2 cellular contexts compared by ENCODE assay signal in the genomic region with DNA sequence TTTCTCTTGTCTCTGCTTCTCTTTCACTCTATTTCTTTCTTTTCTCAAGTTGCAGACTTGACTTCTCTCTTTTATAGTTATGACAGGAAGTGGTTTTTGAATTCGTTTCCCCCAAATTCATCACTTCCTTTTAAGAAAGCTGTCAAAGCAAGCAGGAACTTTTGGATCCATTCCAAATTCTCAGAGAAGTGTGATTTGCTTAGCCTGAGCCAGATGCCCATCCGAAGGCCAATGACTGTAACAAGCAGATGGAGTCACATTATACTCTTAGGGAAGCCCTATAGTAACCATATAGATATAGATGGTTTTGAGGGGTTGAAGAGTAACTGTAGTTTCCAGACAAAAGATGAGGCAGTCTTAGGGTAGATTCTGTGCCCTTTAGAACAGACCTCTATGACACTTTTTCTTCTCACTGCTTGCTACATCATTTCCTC.
TF ChIP-seq lines count a peak whose summit lies in the region.

No MANE protein-coding gene starts in this region.

TF ChIP-seq in H1, 55 proteins besides CTCF, POLR2A, EP300 and RAD21:
- TF ChIP-seq ASH2L (IDR thresholded peaks at IDR 0.05; ENCODE audit: low read length) (no peak), KDM5A (IDR thresholded peaks at IDR 0.05; ENCODE audit: low read length) (no peak), BRCA1 (IDR thresholded peaks at IDR 0.05; ENCODE audit: low read depth, low read length) (no peak), SP2 (IDR thresholded peaks at IDR 0.05; ENCODE audit: low read length) (no peak), CHD1 (IDR thresholded peaks at IDR 0.05; ENCODE audit: low read depth, low read length) (no peak), MAFK (IDR thresholded peaks at IDR 0.05; ENCODE audit: low read depth, low read length) (no peak), CTBP2 (IDR thresholded peaks at IDR 0.05; ENCODE audit: borderline replicate concordance, insufficient read depth, insufficient read length, low read length) (no peak), PHF8 (conservative IDR thresholded peaks at IDR 0.05; ENCODE audit: low read depth, low read length) (no peak), CBX5 (IDR thresholded peaks at IDR 0.05; ENCODE audit: low read depth, low read length) (no peak), SP1 (IDR thresholded peaks at IDR 0.05; ENCODE audit: low read depth, low read length) (no peak)
- TF ChIP-seq, protein P1, sequence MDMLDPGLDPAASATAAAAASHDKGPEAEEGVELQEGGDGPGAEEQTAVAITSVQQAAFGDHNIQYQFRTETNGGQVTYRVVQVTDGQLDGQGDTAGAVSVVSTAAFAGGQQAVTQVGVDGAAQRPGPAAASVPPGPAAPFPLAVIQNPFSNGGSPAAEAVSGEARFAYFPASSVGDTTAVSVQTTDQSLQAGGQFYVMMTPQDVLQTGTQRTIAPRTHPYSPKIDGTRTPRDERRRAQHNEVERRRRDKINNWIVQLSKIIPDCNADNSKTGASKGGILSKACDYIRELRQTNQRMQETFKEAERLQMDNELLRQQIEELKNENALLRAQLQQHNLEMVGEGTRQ (IDR thresholded peaks at IDR 0.05; ENCODE audit: low read length) = no peak

TF ChIP-seq in WTC11, 78 proteins besides CTCF, POLR2A, EP300 and RAD21:
- TF ChIP-seq IRF2 (CRISPR knock-in tag; IDR thresholded peaks at IDR 0.05; ENCODE audit: borderline replicate concordance, low read depth) (no peak), SOX15 (CRISPR knock-in tag; IDR thresholded peaks at IDR 0.05) (no peak), ETV6 (CRISPR knock-in tag; IDR thresholded peaks at IDR 0.05) (no peak), EMX1 (CRISPR knock-in tag; IDR thresholded peaks at IDR 0.05) (no peak)
- TF ChIP-seq, protein P2, sequence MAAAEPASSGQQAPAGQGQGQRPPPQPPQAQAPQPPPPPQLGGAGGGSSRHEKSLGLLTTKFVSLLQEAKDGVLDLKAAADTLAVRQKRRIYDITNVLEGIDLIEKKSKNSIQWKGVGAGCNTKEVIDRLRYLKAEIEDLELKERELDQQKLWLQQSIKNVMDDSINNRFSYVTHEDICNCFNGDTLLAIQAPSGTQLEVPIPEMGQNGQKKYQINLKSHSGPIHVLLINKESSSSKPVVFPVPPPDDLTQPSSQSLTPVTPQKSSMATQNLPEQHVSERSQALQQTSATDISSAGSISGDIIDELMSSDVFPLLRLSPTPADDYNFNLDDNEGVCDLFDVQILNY (CRISPR knock-in tag; IDR thresholded peaks at IDR 0.05) = no peak
